In genomic region chr11:63874511-63874910, GRCh38 we compare ENCODE assay signal across 18 cellular contexts. TPM values are rescaled to one million over a fixed set of nuclear protein-coding genes. Genes with fewer than 3 reads are reported as not detected.
DNase-seq lines count a peak whose midpoint lies in the region; ATAC-seq and TF ChIP-seq lines count a peak whose summit lies in the region.
"Had no signal": no experiment of that assay in that cellular context is flagged by ENCODE, and none has a peak within 500 bp of the region (broad histone marks: within the 10 kb centered on the region; RNA-seq: fewer than 3 reads in every experiment).

No MANE protein-coding gene starts in this region.

- ATAC-seq in natural killer cell treated with Interleukin-12 subunit alpha and Interleukin-12 subunit beta and Interleukin-15 and Interleukin-18, amount 100 ng/mL, for 72 hours: no peak
- no peak for ATAC-seq in activated CD8-positive, alpha-beta memory T cell treated with anti-CD3 and anti-CD28 coated beads, Interleukin-2, amount 10 ng/mL, durations not matched to agents 7 days and 5 days
- ATAC-seq: foreskin keratinocyte, left lobe of liver had no signal

- peak overlapping the region; percentile 35 to 74 for H3K27ac Mint-ChIP-seq in natural killer cell treated with Interleukin-12 subunit alpha and Interleukin-12 subunit beta and Interleukin-15 and Interleukin-18, amount 100 ng/mL, for 72 hours
- H3K27ac Mint-ChIP-seq in type B pancreatic cell: peak overlapping the region; percentile 68
- H3K27ac Mint-ChIP-seq in activated CD8-positive, alpha-beta memory T cell treated with anti-CD3 and anti-CD28 coated beads, Interleukin-2, amount 10 ng/mL, durations not matched to agents 7 days and 5 days: no peak overlapping the region

- no peaks in the 10 kb centered on the region for H3K9me3 Mint-ChIP-seq in natural killer cell treated with Interleukin-12 subunit alpha and Interleukin-12 subunit beta and Interleukin-15 and Interleukin-18, amount 100 ng/mL, for 72 hours
- H3K9me3 Mint-ChIP-seq in type B pancreatic cell: no peaks in the 10 kb centered on the region
- H3K9me3 Mint-ChIP-seq in activated CD8-positive, alpha-beta memory T cell treated with anti-CD3 and anti-CD28 coated beads, Interleukin-2, amount 10 ng/mL, durations not matched to agents 7 days and 5 days (ENCODE audit: low read depth): no peaks in the 10 kb centered on the region

- no peak for TF ChIP-seq POLR2A in breast epithelium (IDR thresholded peaks at IDR 0.05)

- H3K79me2 ChIP-seq in mammary epithelial cell (ENCODE audit: insufficient read depth, low read length): peaks cover 93% of the 10 kb centered on the region

- no peaks in the 10 kb centered on the region for H3K27me3 Mint-ChIP-seq in natural killer cell treated with Interleukin-12 subunit alpha and Interleukin-12 subunit beta and Interleukin-15 and Interleukin-18, amount 100 ng/mL, for 72 hours
- no peaks in the 10 kb centered on the region for H3K27me3 Mint-ChIP-seq in type B pancreatic cell
- H3K27me3 Mint-ChIP-seq in activated CD8-positive, alpha-beta memory T cell treated with anti-CD3 and anti-CD28 coated beads, Interleukin-2, amount 10 ng/mL, durations not matched to agents 7 days and 5 days: no peaks in the 10 kb centered on the region

- H3K36me3 ChIP-seq in breast epithelium (no peaks in the 10 kb centered on the region), mammary epithelial cell (ENCODE audit: insufficient read depth, low read length) (no peaks in the 10 kb centered on the region), cardiac muscle cell (no peaks in the 10 kb centered on the region)
- H3K36me3 ChIP-seq: thoracic aorta had no signal

- H2AFZ ChIP-seq in mammary epithelial cell (ENCODE audit: low read depth, low read length): no peak overlapping the region

- H3K4me3 ChIP-seq in breast epithelium (no peak overlapping the region), mammary epithelial cell (replicated peaks in 1 of 3; ENCODE audit: insufficient read depth in 1 of 3, low read depth in 2 of 3, low read length in 3 of 3) (no peak overlapping the region), cardiac muscle cell (no peak overlapping the region)
- H3K4me3 ChIP-seq: SK-N-MC, thoracic aorta had no signal

- H3K4me1 Mint-ChIP-seq in natural killer cell treated with Interleukin-12 subunit alpha and Interleukin-12 subunit beta and Interleukin-15 and Interleukin-18, amount 100 ng/mL, for 72 hours (ENCODE audit: low read depth in 2 of 2): peaks cover 50 to 58% of the 10 kb centered on the region in 2 donors
- H3K4me1 Mint-ChIP-seq in type B pancreatic cell (ENCODE audit: unreplicated experiment): peaks cover 40% of the 10 kb centered on the region
- peaks cover 50% of the 10 kb centered on the region for H3K4me1 Mint-ChIP-seq in activated CD8-positive, alpha-beta memory T cell treated with anti-CD3 and anti-CD28 coated beads, Interleukin-2, amount 10 ng/mL, durations not matched to agents 7 days and 5 days

- no peak for DNase-seq in breast epithelium (ENCODE audit: low spot score in 2 of 2)
- DNase-seq in mammary epithelial cell: no peak
- peak in 1 of 2 donors; percentile 78 for DNase-seq in cardiac muscle cell (ENCODE audit: low read depth in 1 of 2, low spot score in 1 of 2)
- DNase-seq in natural killer cell treated with Interleukin-12 subunit alpha and Interleukin-12 subunit beta and Interleukin-15 and Interleukin-18, amount 100 ng/mL, for 72 hours (ENCODE audit: low spot score): no peak
- DNase-seq in type B pancreatic cell (ENCODE audit: extremely low spot score, unreplicated experiment): no peak
- DNase-seq in SW480 (ENCODE audit: low spot score): no peak
- no peak for DNase-seq in activated CD8-positive, alpha-beta memory T cell treated with anti-CD3 and anti-CD28 coated beads, Interleukin-2, amount 10 ng/mL, durations not matched to agents 7 days and 5 days
- DNase-seq in NCI-H2029 (lab: John Stamatoyannopoulos, UW): no peak
- DNase-seq: activated CD4-positive, alpha-beta T cell treated with anti-CD3 and anti-CD28 coated beads for 4 hours; activated CD8-positive, alpha-beta memory T cell treated with anti-CD3 and anti-CD28 coated beads, Interleukin-2, amount 50 U/mL, for 4 hours; activated gamma-delta T cell treated with Interleukin-2 at 50 U/mL for 16 hours; C1 segment of cervical spinal cord; foreskin keratinocyte; NCI-H1092 treated with DMSO at 0.1 percent for 48 hours; stimulated activated CD4-positive, alpha-beta T cell treated with anti-CD3 and anti-CD28 coated beads, Interleukin-4, amount 100 ng/mL, for 4 hours had no signal

- H4K20me1 ChIP-seq in mammary epithelial cell (ENCODE audit: insufficient read depth, low read length): peaks cover 4% of the 10 kb centered on the region

- H3K36me3 Mint-ChIP-seq in natural killer cell treated with Interleukin-12 subunit alpha and Interleukin-12 subunit beta and Interleukin-15 and Interleukin-18, amount 100 ng/mL, for 72 hours: no peaks in the 10 kb centered on the region
- peaks cover 5% of the 10 kb centered on the region for H3K36me3 Mint-ChIP-seq in type B pancreatic cell
- H3K36me3 Mint-ChIP-seq in activated CD8-positive, alpha-beta memory T cell treated with anti-CD3 and anti-CD28 coated beads, Interleukin-2, amount 10 ng/mL, durations not matched to agents 7 days and 5 days: peaks cover 22% of the 10 kb centered on the region

- H3K4me3 Mint-ChIP-seq in natural killer cell treated with Interleukin-12 subunit alpha and Interleukin-12 subunit beta and Interleukin-15 and Interleukin-18, amount 100 ng/mL, for 72 hours: peak overlapping the region; percentile 58
- H3K4me3 Mint-ChIP-seq in type B pancreatic cell: no peak overlapping the region
- no peak overlapping the region for H3K4me3 Mint-ChIP-seq in activated CD8-positive, alpha-beta memory T cell treated with anti-CD3 and anti-CD28 coated beads, Interleukin-2, amount 10 ng/mL, durations not matched to agents 7 days and 5 days

- peaks cover 9 to 39% of the 10 kb centered on the region in 2 donors for H3K4me1 ChIP-seq in breast epithelium
- peaks cover 24% of the 10 kb centered on the region for H3K4me1 ChIP-seq in mammary epithelial cell (ENCODE audit: insufficient read depth, low read length)
- peaks cover 56% of the 10 kb centered on the region for H3K4me1 ChIP-seq in cardiac muscle cell (ENCODE audit: low read depth)

- H3K9ac ChIP-seq in mammary epithelial cell (ENCODE audit: insufficient read depth, low read length): no peak overlapping the region

- dilution Hi-C loops in mammary epithelial cell (cut with HindIII; ENCODE audit: low sequenced_read_pairs): no loop called here

- BruUV-seq in mammary epithelial cell (replicated peaks; lab: Mats Ljungman, UMichigan): no TSS peak

- in situ Hi-C loops in mammary epithelial cell (cut with MboI; ENCODE audit: low sequenced_read_pairs in 2 of 2): loop anchor here in 1 of 2 donors (25.0 kb wide), 1 partner anchor 112 kb away; the partner anchor contains the start of gene ZFTA

- no peaks in the 10 kb centered on the region for H3K27me3 ChIP-seq in breast epithelium
- H3K27me3 ChIP-seq in mammary epithelial cell (ENCODE audit: insufficient read depth, low read length): no peaks in the 10 kb centered on the region
- no peaks in the 10 kb centered on the region for H3K27me3 ChIP-seq in cardiac muscle cell
- H3K27me3 ChIP-seq: foreskin keratinocyte had no signal

- H3K9me3 ChIP-seq in breast epithelium: no peaks in the 10 kb centered on the region
- H3K9me3 ChIP-seq in mammary epithelial cell (replicated peaks; ENCODE audit: insufficient read depth, low read length): no peaks in the 10 kb centered on the region
- no peaks in the 10 kb centered on the region for H3K9me3 ChIP-seq in cardiac muscle cell (ENCODE audit: low read depth)
- H3K9me3 ChIP-seq: thoracic aorta had no signal

- CTCF ChIA-PET in mammary epithelial cell (lab: Charles Lee; ENCODE audit: low non-redundant PET): no interaction called here
- CTCF ChIA-PET in activated CD8-positive, alpha-beta memory T cell treated with anti-CD3 and anti-CD28 coated beads, Interleukin-2, amount 10 ng/mL, durations not matched to agents 7 days and 5 days (lab: Charles Lee): interaction anchor here (1.0 to 1.5 kb wide), 2 partner anchors 8 to 72 kb away, joined by 3 to 7 read pairs; no protein-coding TSS in a partner anchor

- intact Hi-C loops in breast epithelium (cut with DNase I; ENCODE audit: low total_unique reads): no loop called here
- intact Hi-C loops in mammary epithelial cell (cut with micrococcal nuclease): no loop called here

- H3K4me2 ChIP-seq in mammary epithelial cell (ENCODE audit: insufficient read depth, low read depth, low read length): no peak overlapping the region

- peak overlapping the region; percentile 32 to 66 for H3K27ac ChIP-seq in breast epithelium
- no peak overlapping the region for H3K27ac ChIP-seq in mammary epithelial cell (ENCODE audit: insufficient read depth, low read depth, low read length)
- H3K27ac ChIP-seq in cardiac muscle cell: peak overlapping the region; percentile 89
- H3K27ac ChIP-seq: foreskin keratinocyte, SK-N-MC, thoracic aorta had no signal

- TF ChIP-seq CTCF in breast epithelium (IDR thresholded peaks at IDR 0.05) (no peak), mammary epithelial cell (conservative IDR thresholded peaks at IDR 0.05 in 1 of 2, IDR thresholded peaks at IDR 0.05 in 1 of 2; ENCODE audit: extremely low read depth in 1 of 2, insufficient read depth in 1 of 2, low read depth in 1 of 2, low read length in 2 of 2) (no peak), cardiac muscle cell (IDR thresholded peaks at IDR 0.05; ENCODE audit: low read depth, low read length) (no peak), type B pancreatic cell (conservative IDR thresholded peaks at IDR 0.05) (no peak)

- WGBS in mammary epithelial cell (ENCODE audit: low coverage, missing lambda C conversion rate): 72% methylated on average over 5 of the region's 6 CpGs

RNA-seq across cellular contexts. Expression of gene MARK2, which starts 35.6 kb away (rescaled TPM):
- total RNA-seq in breast epithelium (10 to 100 TPM; 12.6 to 34.0 (median 22.3) TPM), mammary epithelial cell (10 to 100 TPM; 26.7 to 64.4 TPM), cardiac muscle cell (31.0 and 31.4 TPM in 2 replicates), type B pancreatic cell (ENCODE audit: low replicate concordance) (52.8 and 73.5 TPM in 2 replicates)
- polyA plus RNA-seq in mammary epithelial cell (38.9 TPM), cardiac muscle cell (37.2 and 38.1 TPM in 2 replicates)
- 79.0 TPM for polyA minus RNA-seq in mammary epithelial cell
- 10 to 100 TPM; 54.9 to 68.5 TPM for total RNA-seq in natural killer cell treated with Interleukin-12 subunit alpha and Interleukin-12 subunit beta and Interleukin-15 and Interleukin-18, amount 100 ng/mL, for 72 hours
- 10 to 100 TPM; 57.2 to 57.9 TPM for total RNA-seq in activated CD8-positive, alpha-beta memory T cell treated with anti-CD3 and anti-CD28 coated beads, Interleukin-2, amount 10 ng/mL, durations not matched to agents 7 days and 5 days

RNA-seq across cellular contexts. Expression of gene RCOR2, which starts 42.5 kb away (rescaled TPM):
- total RNA-seq in breast epithelium (under 1 TPM; 0.16 to 0.33 (median 0.29) TPM), mammary epithelial cell (under 1 TPM; 0.14 to 0.17 TPM), cardiac muscle cell (73.5 and 74.2 TPM in 2 replicates), type B pancreatic cell (ENCODE audit: low replicate concordance) (8.1 and 38.1 TPM in 2 replicates)
- polyA plus RNA-seq in mammary epithelial cell (0.08 TPM), cardiac muscle cell (34.7 and 41.0 TPM in 2 replicates)
- not detected for polyA minus RNA-seq in mammary epithelial cell
- not detected for total RNA-seq in natural killer cell treated with Interleukin-12 subunit alpha and Interleukin-12 subunit beta and Interleukin-15 and Interleukin-18, amount 100 ng/mL, for 72 hours
- under 1 TPM; 0.16 to 0.47 TPM for total RNA-seq in activated CD8-positive, alpha-beta memory T cell treated with anti-CD3 and anti-CD28 coated beads, Interleukin-2, amount 10 ng/mL, durations not matched to agents 7 days and 5 days
